In genomic region chr2:110677530-110678456, GRCh38 we compare ENCODE assay signal across 8 cellular contexts. TPM values are rescaled to one million over a fixed set of nuclear protein-coding genes. Genes with fewer than 3 reads are reported as not detected.
DNase-seq lines count a peak whose midpoint lies in the region; ATAC-seq, FAIRE-seq and TF ChIP-seq lines count a peak whose summit lies in the region.

BUB1 (minus strand) TSS chr2:110678063; CDS start chr2:110677995, 68 bp downstream.

- peak within 1 kb of the TSS; percentile 80 for H3K27ac ChIP-seq in kidney (ENCODE audit: low read depth in 2 of 2, low read length in 2 of 2)

- peak; percentile 96 for DNase-seq in AG10803 (ENCODE audit: low read depth)
- peak; percentile 97 for DNase-seq in NCI-H460 (ENCODE audit: extremely low read depth, low read depth)
- DNase-seq in activated CD4-positive, CD25-positive, alpha-beta regulatory T cell treated with anti-CD3 and anti-CD28 coated beads, Interleukin-2, amount 50 U/mL, for 72 hours: peak; percentile 96
- DNase-seq in cerebellum (ENCODE audit: low spot score): peak; percentile 99
- DNase-seq in kidney: peak; percentile 99
- peak; percentile 97 for DNase-seq in stimulated activated CD4-positive, alpha-beta T cell treated with anti-CD3 and anti-CD28 coated beads, Interleukin-15, amount 100 ng/mL, for 24 hours

- intact Hi-C loops in kidney (cut with DNase I): no loop called here

- FAIRE-seq in kidney (lab: Jason Lieb, UNC): peak; percentile 84

- H3K4me1 ChIP-seq in kidney (ENCODE audit: control insufficient read depth in 1 of 2, insufficient read depth in 1 of 2, low read depth in 1 of 2, low read length in 2 of 2): peaks cover 0 to 2% of the 10 kb centered on the region in 2 donors

- peak within 1 kb of the TSS; percentile 84 for H3K4me3 ChIP-seq in AG10803 (ENCODE audit: low read length)
- H3K4me3 ChIP-seq in kidney (ENCODE audit: low read length in 2 of 2): peak within 1 kb of the TSS; percentile 91 to 98

- no peaks in the 10 kb centered on the region for H3K36me3 ChIP-seq in kidney (ENCODE audit: control insufficient read depth in 1 of 2, insufficient read depth in 2 of 2, low read length in 2 of 2)

- ATAC-seq in GM19043 (IDR thresholded peaks at IDR 0.05; ENCODE audit: low read depth, unreplicated experiment) (peak; percentile 72), HG03378 (IDR thresholded peaks at IDR 0.05; ENCODE audit: unreplicated experiment) (peak; percentile 49)

- H3K9me3 ChIP-seq in kidney (ENCODE audit: control insufficient read depth in 1 of 2, low read length in 2 of 2): no peaks in the 10 kb centered on the region

- TF ChIP-seq CTCF in AG10803 (conservative IDR thresholded peaks at IDR 0.05; ENCODE audit: low read length): no peak
- no peak for TF ChIP-seq CTCF in kidney (IDR thresholded peaks at IDR 0.05; ENCODE audit: borderline replicate concordance, extremely low read depth, insufficient read depth)

- peak within 1 kb of the TSS; percentile 52 to 92 for H3K9ac ChIP-seq in kidney (ENCODE audit: low read length in 2 of 2)

RNA-seq across cellular contexts. Expression of gene BUB1, which starts in this region (rescaled TPM):
- 69.2 and 78.2 TPM in 2 replicates for total RNA-seq in NCI-H460 (2014; rRNA removed; shearing (Covaris generic))
- polyA plus RNA-seq in NCI-H460 (2014; cell fraction: nucleus; rRNA removed): 53.6 and 74.4 TPM in 2 replicates
- 20.8 TPM for total RNA-seq in cerebellum
- total RNA-seq in kidney: 1.8 TPM
- 0.15 TPM for polyA plus RNA-seq in kidney (ENCODE audit: insufficient read depth, low read depth, low replicate concordance)

Comparison
In these comparisons a context has a peak if more than half of its experiments do, and no peak if none do; other contexts are left out.
1. Peak in every context shown above with its lines: DNase-seq, ATAC-seq, H3K4me3 ChIP-seq and H3K27ac ChIP-seq.